8 cellular contexts compared by ENCODE assay signal in the genomic region with DNA sequence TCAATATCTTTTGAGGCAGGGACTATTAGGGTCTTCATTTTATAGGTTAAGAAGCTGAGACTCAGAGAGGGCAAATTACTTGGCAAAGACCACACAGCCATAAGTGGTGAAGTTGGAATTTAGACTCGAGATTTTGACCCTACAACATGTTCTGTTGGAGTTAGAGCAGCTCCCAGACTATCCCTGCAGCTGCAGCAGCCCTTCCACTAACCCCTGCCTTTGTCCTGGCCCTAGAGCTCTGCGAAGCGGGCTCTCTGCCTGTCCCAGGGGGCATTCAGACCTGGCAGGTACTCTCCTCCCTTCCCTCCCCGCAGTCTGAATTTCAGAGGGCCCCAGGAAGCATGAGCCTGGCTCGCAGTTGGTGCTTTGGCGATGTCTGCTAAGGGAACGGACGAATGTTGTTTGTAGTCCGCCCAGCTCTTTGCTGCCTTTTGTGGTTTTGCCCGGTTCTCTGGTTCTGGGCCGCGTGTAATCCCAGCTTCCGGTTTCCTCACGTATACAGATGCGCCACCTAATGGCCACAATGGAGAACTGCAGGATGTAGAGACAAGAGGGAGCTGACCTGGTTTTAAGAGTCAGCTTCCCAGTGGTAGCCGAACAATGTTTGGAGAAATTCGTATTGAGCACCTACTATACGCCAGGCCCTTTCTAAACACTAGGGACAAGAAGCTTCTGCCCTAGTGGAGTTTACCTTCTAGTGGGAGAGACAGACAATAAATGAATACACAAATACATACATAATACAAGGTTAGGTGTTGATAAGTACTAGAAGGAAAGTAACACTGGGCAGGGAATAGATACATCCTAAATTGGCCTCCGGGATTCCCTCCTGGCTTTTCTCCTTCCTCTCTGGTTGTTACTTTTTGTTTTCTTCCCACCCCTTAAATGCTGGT.
DNase-seq lines count a peak whose midpoint lies in the region; ATAC-seq and TF ChIP-seq lines count a peak whose summit lies in the region.

No MANE protein-coding gene starts in this region.

- TF ChIP-seq CTCF in GM10248 (IDR thresholded peaks at IDR 0.05; ENCODE audit: control extremely low read depth, extremely low read depth, low read depth, missing control alignments): peak; percentile 92
- TF ChIP-seq CTCF in adrenal gland (IDR thresholded peaks at IDR 0.05): peak; percentile 93 to 99 (median 96)
- TF ChIP-seq CTCF in psoas muscle (IDR thresholded peaks at IDR 0.05): peak; percentile 94

- TF ChIP-seq POLR2A in adrenal gland (IDR thresholded peaks at IDR 0.05): peak in 1 of 2 donors; percentile 18

- CTCF ChIA-PET in GM10248 (lab: Yijun Ruan, JAX): interaction anchor here (0.6 to 3.0 kb wide), 64 partner anchors 9 to 757 kb away, joined by 3 to 72 read pairs (median 6); no protein-coding TSS in a partner anchor

- POLR2A ChIA-PET in GM10248 (lab: Yijun Ruan, JAX): interaction anchor here (0.5 kb wide), 1 partner anchor 181 kb away, joined by 4 read pairs; no protein-coding TSS in a partner anchor

- WGBS in adrenal gland, 4 donors: 12 to 26% (median 14%) methylated on average over 5 to 19 of the region's 19 CpGs
- WGBS in psoas muscle, 3 donors: 4 to 6% (median 5%) methylated on average over 19 of the region's 19 CpGs

- peak overlapping the region in 2 of 5 donors; percentile 66 to 68 for H3K27ac ChIP-seq in adrenal gland
- peak overlapping the region; percentile 50 for H3K27ac ChIP-seq in psoas muscle

- H3K4me1 ChIP-seq in adrenal gland (replicated peaks in 1 of 2) (peaks cover 6% of the 10 kb centered on the region in 2 donors), psoas muscle (no peaks in the 10 kb centered on the region)

- H3K4me3 ChIP-seq in adrenal gland (no peak overlapping the region), psoas muscle (peak overlapping the region; percentile 31)

- ATAC-seq in HG02610 (IDR thresholded peaks at IDR 0.05; ENCODE audit: unreplicated experiment) (peak; percentile 70), left cardiac atrium (peak; percentile 88 to 94), psoas muscle (peak; percentile 86 to 91 (median 90))

- intact Hi-C loops in adrenal gland (cut with DNase I) (loop anchor here in 1 of 2 donors (2.0 to 5.0 kb wide), 2 partner anchors 40 to 168 kb away; no protein-coding TSS in a partner anchor), left cardiac atrium (cut with DNase I) (loop anchor here (1.0 to 5.0 kb wide), 3 partner anchors 40 to 170 kb away; no protein-coding TSS in a partner anchor), psoas muscle (cut with DNase I) (loop anchor here (2.0 to 5.0 kb wide), 4 partner anchors 38 to 172 kb away; no protein-coding TSS in a partner anchor)

- H3K9me3 ChIP-seq in adrenal gland (replicated peaks in 1 of 3): no peaks in the 10 kb centered on the region
- no peaks in the 10 kb centered on the region for H3K9me3 ChIP-seq in psoas muscle

- H3K27me3 ChIP-seq in adrenal gland (no peaks in the 10 kb centered on the region), psoas muscle (ENCODE audit: insufficient read depth in 3 of 3, low read length in 2 of 3) (no peaks in the 10 kb centered on the region)

- peak; percentile 85 for DNase-seq in GM10248 (ENCODE audit: extremely low spot score)
- peak; percentile 96 for DNase-seq in NCI-H1105 treated with DMSO at 0.1 percent for 48 hours (lab: John Stamatoyannopoulos, UW)
- peak; percentile 26 to 70 for DNase-seq in SW 1271 (lab: John Stamatoyannopoulos, UW)
- peak; percentile 80 to 97 (median 91) for DNase-seq in adrenal gland
- DNase-seq in left cardiac atrium: peak; percentile 86
- DNase-seq in psoas muscle: peak; percentile 79 to 86
- DNase-seq in ureter (ENCODE audit: low spot score): peak; percentile 87

- no peaks in the 10 kb centered on the region for H3K36me3 ChIP-seq in adrenal gland (replicated peaks in 1 of 2)
- H3K36me3 ChIP-seq in psoas muscle (ENCODE audit: insufficient read depth in 1 of 2, low read depth in 1 of 2): no peaks in the 10 kb centered on the region
